ENCODE assay signal across 1 cellular context in the genomic region with DNA sequence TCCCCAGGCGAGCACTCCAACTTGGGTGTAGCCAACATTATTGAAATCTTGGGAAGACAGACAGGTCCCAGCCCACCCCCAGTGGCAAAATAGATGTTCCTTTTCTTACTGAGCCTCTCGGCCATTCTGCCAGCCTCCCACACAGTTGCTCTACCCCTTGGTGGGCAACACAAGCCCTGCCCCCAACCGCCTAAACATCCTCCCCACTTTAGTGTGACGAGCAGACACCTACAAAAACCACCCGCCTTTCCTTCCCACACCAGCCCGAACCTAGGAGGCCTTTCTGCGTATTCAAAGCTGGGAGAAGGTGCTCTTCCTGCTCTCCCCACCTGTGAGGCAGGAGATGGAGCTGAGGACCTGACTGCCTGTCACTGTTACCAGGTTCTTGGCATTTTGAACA.
TF ChIP-seq lines count a peak whose summit lies in the region.

No MANE protein-coding gene starts in this region.

TF ChIP-seq in GM23338, 12 proteins besides CTCF, POLR2A, EP300 and RAD21 (continued from another document):
- TF ChIP-seq, protein P1, sequence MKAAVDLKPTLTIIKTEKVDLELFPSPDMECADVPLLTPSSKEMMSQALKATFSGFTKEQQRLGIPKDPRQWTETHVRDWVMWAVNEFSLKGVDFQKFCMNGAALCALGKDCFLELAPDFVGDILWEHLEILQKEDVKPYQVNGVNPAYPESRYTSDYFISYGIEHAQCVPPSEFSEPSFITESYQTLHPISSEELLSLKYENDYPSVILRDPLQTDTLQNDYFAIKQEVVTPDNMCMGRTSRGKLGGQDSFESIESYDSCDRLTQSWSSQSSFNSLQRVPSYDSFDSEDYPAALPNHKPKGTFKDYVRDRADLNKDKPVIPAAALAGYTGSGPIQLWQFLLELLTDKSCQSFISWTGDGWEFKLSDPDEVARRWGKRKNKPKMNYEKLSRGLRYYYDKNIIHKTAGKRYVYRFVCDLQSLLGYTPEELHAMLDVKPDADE (IDR thresholded peaks at IDR 0.05) = no peak
